In genomic region chr12:130714591-130715149, GRCh38 we compare ENCODE assay signal across 3 cellular contexts.
A peak's percentile ranks its signal among the peaks of the same experiment; 100 is the strongest.
TF ChIP-seq lines count a peak whose summit lies in the region.

No MANE protein-coding gene starts in this region.

TF ChIP-seq in GM23338, 12 proteins besides CTCF, POLR2A, EP300 and RAD21:
- TF ChIP-seq NANOG (IDR thresholded peaks at IDR 0.05; ENCODE audit: borderline replicate concordance) (no peak), ETS1 (IDR thresholded peaks at IDR 0.05) (no peak), EZH2 (IDR thresholded peaks at IDR 0.05; ENCODE audit: low read depth, unreplicated experiment) (no peak), STAT1 (IDR thresholded peaks at IDR 0.05; ENCODE audit: unreplicated experiment) (no peak), JUNB (IDR thresholded peaks at IDR 0.05; ENCODE audit: unreplicated experiment) (no peak), EZH2phosphoT487 (IDR thresholded peaks at IDR 0.05; ENCODE audit: unreplicated experiment) (no peak), POLR2AphosphoS5 (IDR thresholded peaks at IDR 0.05; ENCODE audit: low read depth) (no peak)

TF ChIP-seq in SK-N-SH, 30 proteins besides CTCF, POLR2A, EP300 and RAD21:
- TF ChIP-seq USF1 (IDR thresholded peaks at IDR 0.05; ENCODE audit: borderline replicate concordance, low read depth) (no peak), GABPA (IDR thresholded peaks at IDR 0.05; ENCODE audit: low read depth) (no peak), MXI1 (IDR thresholded peaks at IDR 0.05; ENCODE audit: low read depth, low read length) (peak; percentile 57; the same call in 1 of the 2 replicates), PBX3 (IDR thresholded peaks at IDR 0.05) (no peak), NRF1 (IDR thresholded peaks at IDR 0.05; ENCODE audit: low read depth, low read length) (no peak)

TF ChIP-seq in HepG2, 621 proteins besides CTCF, POLR2A, EP300 and RAD21:
- no peak for TF ChIP-seq HMGXB4 (CRISPR knock-in tag; IDR thresholded peaks at IDR 0.05; ENCODE audit: borderline replicate concordance in 1 of 2, low read depth in 1 of 2)
- no peak for TF ChIP-seq ZFP37 (CRISPR knock-in tag; IDR thresholded peaks at IDR 0.05; ENCODE audit: borderline replicate concordance)
- TF ChIP-seq GMEB2 (CRISPR knock-in tag; IDR thresholded peaks at IDR 0.05; ENCODE audit: low read depth): no peak
- no peak for TF ChIP-seq ZSCAN12 (CRISPR knock-in tag; IDR thresholded peaks at IDR 0.05)
- no peak for TF ChIP-seq HOMEZ (CRISPR knock-in tag; IDR thresholded peaks at IDR 0.05; ENCODE audit: low read depth)
- no peak for TF ChIP-seq ZNF607 (CRISPR knock-in tag; IDR thresholded peaks at IDR 0.05; ENCODE audit: borderline replicate concordance)
- no peak for TF ChIP-seq HMG20B (CRISPR knock-in tag; conservative IDR thresholded peaks at IDR 0.05)
- TF ChIP-seq DMTF1 (CRISPR knock-in tag; IDR thresholded peaks at IDR 0.05): no peak
- TF ChIP-seq ZNF263 (CRISPR knock-in tag; IDR thresholded peaks at IDR 0.05): no peak
- no peak for TF ChIP-seq NFKBIZ (CRISPR knock-in tag; IDR thresholded peaks at IDR 0.05)
- no peak for TF ChIP-seq ZNF784 (CRISPR knock-in tag; IDR thresholded peaks at IDR 0.05; ENCODE audit: borderline replicate concordance)
